Comparison of ENCODE assay signal across 12 cellular contexts in genomic region chr17:72122336-72122667, GRCh38. TPM values are rescaled to one million over a fixed set of nuclear protein-coding genes. Genes with fewer than 3 reads are reported as not detected.
DNase-seq lines count a peak whose midpoint lies in the region; ATAC-seq and TF ChIP-seq lines count a peak whose summit lies in the region.
"Had no signal": no experiment of that assay in that cellular context is flagged by ENCODE, and none has a peak within 500 bp of the region (broad histone marks: within the 10 kb centered on the region; RNA-seq: fewer than 3 reads in every experiment).

No MANE protein-coding gene starts in this region.

- H3K9me3 Mint-ChIP-seq in type B pancreatic cell: no peaks in the 10 kb centered on the region
- H3K9me3 Mint-ChIP-seq in T-helper 2 cell treated with Interferon-gamma antibody and Interleukin-4, amounts not matched to agents 5 μg/mL and 100 μg/mL, for 36 hours: no peaks in the 10 kb centered on the region

- H3K9me3 ChIP-seq in cardiac muscle cell (ENCODE audit: low read depth) (no peaks in the 10 kb centered on the region), mucosa of descending colon (no peaks in the 10 kb centered on the region)

- H3K4me3 Mint-ChIP-seq in type B pancreatic cell: peak overlapping the region; percentile 96
- H3K4me3 Mint-ChIP-seq in T-helper 2 cell treated with Interferon-gamma antibody and Interleukin-4, amounts not matched to agents 5 μg/mL and 100 μg/mL, for 36 hours: no peak overlapping the region

- H3K27me3 Mint-ChIP-seq in type B pancreatic cell: peaks cover 48% of the 10 kb centered on the region
- H3K27me3 Mint-ChIP-seq in T-helper 2 cell treated with Interferon-gamma antibody and Interleukin-4, amounts not matched to agents 5 μg/mL and 100 μg/mL, for 36 hours (ENCODE audit: low read depth): peaks cover 66% of the 10 kb centered on the region

- peak overlapping the region; percentile 81 for H3K27ac Mint-ChIP-seq in type B pancreatic cell
- H3K27ac Mint-ChIP-seq in T-helper 2 cell treated with Interferon-gamma antibody and Interleukin-4, amounts not matched to agents 5 μg/mL and 100 μg/mL, for 36 hours: no peak overlapping the region

- H3K4me1 ChIP-seq in cardiac muscle cell (ENCODE audit: low read depth) (peaks cover 37% of the 10 kb centered on the region), mucosa of descending colon (ENCODE audit: low read depth) (peaks cover 14% of the 10 kb centered on the region)
- H3K4me1 ChIP-seq: BLaER1 had no signal

- DNase-seq in cardiac muscle cell (ENCODE audit: low read depth in 1 of 2, low spot score in 1 of 2): no peak
- DNase-seq in left ventricle myocardium superior: no peak
- DNase-seq in coronary artery (ENCODE audit: low spot score): no peak
- no peak for DNase-seq in mucosa of descending colon
- DNase-seq in type B pancreatic cell (ENCODE audit: extremely low spot score, unreplicated experiment): no peak
- DNase-seq in OCI-M2 (lab: John Stamatoyannopoulos, UW; ENCODE audit: unreplicated experiment): no peak
- no peak for DNase-seq in H4 (ENCODE audit: low spot score)
- no peak for DNase-seq in T-helper 2 cell treated with Interferon-gamma antibody and Interleukin-4, amounts not matched to agents 5 μg/mL and 100 μg/mL, for 36 hours (ENCODE audit: low spot score)
- DNase-seq: activated CD4-positive, CD25-positive, alpha-beta regulatory T cell; central memory CD4-positive, alpha-beta T cell; NCI-H2107 had no signal

- no peak overlapping the region for H3K27ac ChIP-seq in cardiac muscle cell
- peak overlapping the region in 1 of 2 donors; percentile 88 for H3K27ac ChIP-seq in coronary artery
- H3K27ac ChIP-seq: BLaER1 had no signal

- peak overlapping the region; percentile 40 for H3K4me3 ChIP-seq in cardiac muscle cell
- peak overlapping the region; percentile 75 for H3K4me3 ChIP-seq in coronary artery
- peak overlapping the region; percentile 15 for H3K4me3 ChIP-seq in mucosa of descending colon
- H3K4me3 ChIP-seq: BLaER1 had no signal

- ATAC-seq in left ventricle myocardium superior (no peak), mucosa of descending colon (no peak)

- peaks cover 59% of the 10 kb centered on the region for H3K27me3 ChIP-seq in cardiac muscle cell

- H3K36me3 ChIP-seq in cardiac muscle cell: no peaks in the 10 kb centered on the region
- H3K36me3 ChIP-seq in mucosa of descending colon (ENCODE audit: low read depth): no peaks in the 10 kb centered on the region
- H3K36me3 ChIP-seq: BLaER1 had no signal

- intact Hi-C loops in left ventricle myocardium superior (cut with micrococcal nuclease) (loop anchor here (10.0 kb wide), 1 partner anchor 62 kb away; no protein-coding TSS in a partner anchor), mucosa of descending colon (cut with DNase I, micrococcal nuclease) (loop anchor here in 1 of 2 donors (5.0 kb wide), 1 partner anchor 415 kb away; no protein-coding TSS in a partner anchor)

- H3K36me3 Mint-ChIP-seq in type B pancreatic cell: peaks cover 15% of the 10 kb centered on the region
- H3K36me3 Mint-ChIP-seq in T-helper 2 cell treated with Interferon-gamma antibody and Interleukin-4, amounts not matched to agents 5 μg/mL and 100 μg/mL, for 36 hours (ENCODE audit: low read depth): no peaks in the 10 kb centered on the region

- no peak for TF ChIP-seq CTCF in cardiac muscle cell (IDR thresholded peaks at IDR 0.05; ENCODE audit: low read depth, low read length)
- no peak for TF ChIP-seq CTCF in coronary artery (IDR thresholded peaks at IDR 0.05)
- TF ChIP-seq CTCF in mucosa of descending colon (IDR thresholded peaks at IDR 0.05): no peak
- no peak for TF ChIP-seq CTCF in type B pancreatic cell (conservative IDR thresholded peaks at IDR 0.05)

- peaks cover 45% of the 10 kb centered on the region for H3K4me1 Mint-ChIP-seq in type B pancreatic cell (ENCODE audit: unreplicated experiment)
- no peaks in the 10 kb centered on the region for H3K4me1 Mint-ChIP-seq in T-helper 2 cell treated with Interferon-gamma antibody and Interleukin-4, amounts not matched to agents 5 μg/mL and 100 μg/mL, for 36 hours (ENCODE audit: low read depth)

RNA-seq across cellular contexts. Expression of gene SOX9, which starts 1.5 kb away (rescaled TPM):
- total RNA-seq in cardiac muscle cell: 3.2 and 4.3 TPM in 2 replicates
- polyA plus RNA-seq in cardiac muscle cell: 1.1 and 4.5 TPM in 2 replicates
- 7.3 TPM for total RNA-seq in left ventricle myocardium superior
- 10 to 100 TPM; 17.2 to 46.0 (median 39.8) TPM for total RNA-seq in mucosa of descending colon
- total RNA-seq in type B pancreatic cell (ENCODE audit: low replicate concordance): 19.0 and 54.0 TPM in 2 replicates
- 13.9 and 15.8 TPM in 2 replicates for total RNA-seq in H4 (2014; rRNA removed; shearing (Covaris generic))

Comparison
In these comparisons a context has a peak if more than half of its experiments do, and no peak if none do; other contexts are left out.
1. H3K4me3 ChIP-seq: peak in every context shown above with its lines; median percentile 75 in coronary artery; 40 in cardiac muscle cell; 15 in mucosa of descending colon.